2 cellular contexts compared by ENCODE assay signal in genomic region chr6:15044146-15044882, GRCh38.
TF ChIP-seq lines count a peak whose summit lies in the region.

No MANE protein-coding gene starts in this region.

TF ChIP-seq in IMR-90, 13 proteins besides CTCF, POLR2A, EP300 and RAD21:
- TF ChIP-seq ELK1 (IDR thresholded peaks at IDR 0.05; ENCODE audit: borderline replicate concordance, low read depth, low read length): no peak
- TF ChIP-seq RFX5 (IDR thresholded peaks at IDR 0.05; ENCODE audit: low read depth, low read length): no peak
- TF ChIP-seq CEBPB (IDR thresholded peaks at IDR 0.05; ENCODE audit: low read depth, low read length): no peak
- no peak for TF ChIP-seq RCOR1 (IDR thresholded peaks at IDR 0.05; ENCODE audit: insufficient replicate concordance, low read length)
- no peak for TF ChIP-seq USF2 (IDR thresholded peaks at IDR 0.05; ENCODE audit: low read depth, low read length)
- no peak for TF ChIP-seq MAZ (IDR thresholded peaks at IDR 0.05; ENCODE audit: borderline replicate concordance, low read depth, low read length)
- TF ChIP-seq CHD1 (IDR thresholded peaks at IDR 0.05; ENCODE audit: low read depth, low read length): no peak
- TF ChIP-seq MAFK (IDR thresholded peaks at IDR 0.05; ENCODE audit: low read depth, low read length): no peak
- TF ChIP-seq FOS (IDR thresholded peaks at IDR 0.05; ENCODE audit: low read depth, low read length): no peak
- TF ChIP-seq NFE2L2 (IDR thresholded peaks at IDR 0.05; ENCODE audit: low read depth, low read length): no peak
- no peak for TF ChIP-seq SMC3 (IDR thresholded peaks at IDR 0.05; ENCODE audit: low read depth, low read length)

TF ChIP-seq in H1, 55 proteins besides CTCF, POLR2A, EP300 and RAD21:
- TF ChIP-seq RFX5 (IDR thresholded peaks at IDR 0.05; ENCODE audit: borderline replicate concordance, low read depth, low read length) (no peak), CHD1 (IDR thresholded peaks at IDR 0.05; ENCODE audit: low read depth, low read length) (no peak), SP4 (IDR thresholded peaks at IDR 0.05; ENCODE audit: low read length) (no peak), HDAC2 (IDR thresholded peaks at IDR 0.05; ENCODE audit: borderline replicate concordance in 1 of 2, low read depth in 2 of 2, low read length in 2 of 2) (no peak), SUZ12 (IDR thresholded peaks at IDR 0.05; ENCODE audit: low read length) (no peak), CHD7 (IDR thresholded peaks at IDR 0.05; ENCODE audit: insufficient replicate concordance, low read length) (no peak), BACH1 (IDR thresholded peaks at IDR 0.05; ENCODE audit: low read length) (no peak), TCF12 (IDR thresholded peaks at IDR 0.05; ENCODE audit: low read depth, low read length) (no peak), RXRA (IDR thresholded peaks at IDR 0.05; ENCODE audit: insufficient read depth, low read depth, low read length) (no peak), CTBP2 (IDR thresholded peaks at IDR 0.05; ENCODE audit: borderline replicate concordance, insufficient read depth, insufficient read length, low read length) (no peak)
